In genomic region chr17:45414997-45415881, GRCh38 we compare ENCODE assay signal across 10 cellular contexts. TPM values are rescaled to one million over a fixed set of nuclear protein-coding genes. Genes with fewer than 3 reads are reported as not detected.
DNase-seq lines count a peak whose midpoint lies in the region; ATAC-seq and TF ChIP-seq lines count a peak whose summit lies in the region.
"Had no signal": no experiment of that assay in that cellular context is flagged by ENCODE, and none has a peak within 500 bp of the region (broad histone marks: within the 10 kb centered on the region; RNA-seq: fewer than 3 reads in every experiment).

No MANE protein-coding gene starts in this region.

- peak; percentile 34 to 78 for DNase-seq in T47D (ENCODE audit: low read depth in 1 of 2, low spot score in 1 of 2)
- no peak for DNase-seq in mammary epithelial cell
- DNase-seq in T-helper 17 cell: no peak
- peak; percentile 74 to 80 for DNase-seq in thyroid gland
- no peak for DNase-seq in C1 segment of cervical spinal cord (lab: John Stamatoyannopoulos, UW)
- DNase-seq: HCEC 1CT, NCI-H526 had no signal

- H3K36me3 ChIP-seq in mammary epithelial cell (ENCODE audit: insufficient read depth, low read length) (peaks cover 2% of the 10 kb centered on the region), thyroid gland (no peaks in the 10 kb centered on the region)

- H3K79me2 ChIP-seq in mammary epithelial cell (ENCODE audit: insufficient read depth, low read length): peaks cover 53% of the 10 kb centered on the region

- no peak overlapping the region for H3K4me3 Mint-ChIP-seq in T-helper 17 cell

- H2AFZ ChIP-seq in mammary epithelial cell (ENCODE audit: low read depth, low read length): no peak overlapping the region

- no TSS peak for BruUV-seq in mammary epithelial cell (replicated peaks; lab: Mats Ljungman, UMichigan)

- no peaks in the 10 kb centered on the region for H3K27me3 ChIP-seq in mammary epithelial cell (ENCODE audit: insufficient read depth, low read length)
- no peaks in the 10 kb centered on the region for H3K27me3 ChIP-seq in layer of hippocampus (ENCODE audit: control insufficient read depth, insufficient read depth, low read length)
- H3K27me3 ChIP-seq in thyroid gland: no peaks in the 10 kb centered on the region

- H3K4me1 ChIP-seq in mammary epithelial cell (ENCODE audit: insufficient read depth, low read length) (no peaks in the 10 kb centered on the region), thyroid gland (peaks cover 9 to 40% of the 10 kb centered on the region in 2 donors)

- H4K20me1 ChIP-seq in mammary epithelial cell (ENCODE audit: insufficient read depth, low read length): no peaks in the 10 kb centered on the region

- no peak for TF ChIP-seq CTCF in mammary epithelial cell (conservative IDR thresholded peaks at IDR 0.05 in 1 of 2, IDR thresholded peaks at IDR 0.05 in 1 of 2; ENCODE audit: extremely low read depth in 1 of 2, insufficient read depth in 1 of 2, low read depth in 1 of 2, low read length in 2 of 2)
- no peak for TF ChIP-seq CTCF in thyroid gland (IDR thresholded peaks at IDR 0.05)

- H3K9ac ChIP-seq in mammary epithelial cell (ENCODE audit: insufficient read depth, low read length): no peak overlapping the region

- H3K4me2 ChIP-seq in mammary epithelial cell (ENCODE audit: insufficient read depth, low read depth, low read length): no peak overlapping the region

- peak overlapping the region; percentile 71 for H3K27ac Mint-ChIP-seq in T-helper 17 cell

- CTCF ChIA-PET in mammary epithelial cell (lab: Charles Lee; ENCODE audit: low non-redundant PET): no interaction called here

- H3K9me3 ChIP-seq in mammary epithelial cell (replicated peaks; ENCODE audit: insufficient read depth, low read length) (no peaks in the 10 kb centered on the region), T-helper 17 cell (ENCODE audit: control insufficient read depth, low read length, poor library complexity, severe bottlenecking) (no peaks in the 10 kb centered on the region), thyroid gland (no peaks in the 10 kb centered on the region)

- in situ Hi-C loops in T47D (cut with HindIII; ENCODE audit: low pct_unique_long_range_greater_than_20kb, low sequenced_read_pairs): no loop called here
- in situ Hi-C loops in mammary epithelial cell (cut with MboI; ENCODE audit: low sequenced_read_pairs in 2 of 2): no loop called here

- H3K4me3 ChIP-seq in mammary epithelial cell (replicated peaks in 1 of 3; ENCODE audit: insufficient read depth in 1 of 3, low read depth in 2 of 3, low read length in 3 of 3) (no peak overlapping the region), thyroid gland (replicated peaks in 1 of 3) (no peak overlapping the region)

- TF ChIP-seq POLR2A in thyroid gland (IDR thresholded peaks at IDR 0.05): no peak

- intact Hi-C loops in mammary epithelial cell (cut with micrococcal nuclease): no loop called here
- intact Hi-C loops in thyroid gland (cut with DNase I): no loop called here

- H3K27me3 Mint-ChIP-seq in T-helper 17 cell: no peaks in the 10 kb centered on the region

- dilution Hi-C loops in mammary epithelial cell (cut with HindIII; ENCODE audit: low sequenced_read_pairs): loop anchor here (5.0 kb wide), 1 partner anchor 48 kb away; no protein-coding TSS in a partner anchor

- peaks cover 25% of the 10 kb centered on the region for H3K4me1 Mint-ChIP-seq in T-helper 17 cell

- H3K27ac ChIP-seq in mammary epithelial cell (ENCODE audit: insufficient read depth, low read depth, low read length): no peak overlapping the region
- H3K27ac ChIP-seq in layer of hippocampus (ENCODE audit: low read depth, low read length): peak overlapping the region; percentile 40
- H3K27ac ChIP-seq in thyroid gland: no peak overlapping the region

- no peak for ATAC-seq in T-helper 17 cell
- ATAC-seq in GM19328 (IDR thresholded peaks at IDR 0.05; ENCODE audit: unreplicated experiment): no peak
- no peak for ATAC-seq in HG03025 (IDR thresholded peaks at IDR 0.05; ENCODE audit: low FRiP score, unreplicated experiment)

- H3K36me3 Mint-ChIP-seq in T-helper 17 cell (ENCODE audit: low read depth): peaks cover 6% of the 10 kb centered on the region

- 92% methylated on average over 10 of the region's 10 CpGs for WGBS in mammary epithelial cell (ENCODE audit: low coverage, missing lambda C conversion rate)
- 55 to 65% methylated on average over 10 of the region's 10 CpGs for WGBS in thyroid gland, 2 donors

RNA-seq across cellular contexts. Expression of gene ARHGAP27, which starts 17.4 kb away (rescaled TPM):
- total RNA-seq in mammary epithelial cell: 10 to 100 TPM; 24.8 to 31.3 TPM
- 18.5 TPM for polyA plus RNA-seq in mammary epithelial cell
- 11.2 TPM for polyA minus RNA-seq in mammary epithelial cell
- total RNA-seq in T-helper 17 cell: 10 to 100 TPM; 42.0 to 55.4 TPM
- total RNA-seq in thyroid gland: 10 to 100 TPM; 31.5 to 38.6 (median 33.1) TPM

Comparison
In these comparisons a context has a peak if more than half of its experiments do, and no peak if none do; other contexts are left out.
1. DNase-seq: peak in T47D (2 of 2) and thyroid gland (2 of 2); none in mammary epithelial cell (single experiment), T-helper 17 cell (0 of 3) and C1 segment of cervical spinal cord (0 of 14).